13 cellular contexts compared by ENCODE assay signal in genomic region chr3:145903472-145904013, GRCh38.
"Had no signal": no experiment of that assay in that cellular context is flagged by ENCODE, and none has a peak within 500 bp of the region (broad histone marks: within the 10 kb centered on the region; RNA-seq: fewer than 3 reads in every experiment).

No MANE protein-coding gene starts in this region.

- ATAC-seq: activated naive CD4-positive, alpha-beta T cell treated with anti-CD3 and anti-CD28 coated beads, Interleukin-2, amount 50 U/mL, for 72 hours; effector memory CD8-positive, alpha-beta T cell; gastroesophageal sphincter; left lung had no signal

- H3K27ac ChIP-seq: gastroesophageal sphincter, left lung, prostate gland, stomach, thoracic aorta, uterus had no signal

- H3K4me3 ChIP-seq: gastroesophageal sphincter, left lung, prostate gland, stomach, thoracic aorta, uterus had no signal

- H3K4me1 ChIP-seq: left lung, prostate gland, stomach, uterus had no signal

- H3K27me3 ChIP-seq: gastroesophageal sphincter, left lung, stomach, uterus had no signal

- H3K9me3 ChIP-seq: gastroesophageal sphincter, left lung, prostate gland, stomach, thoracic aorta had no signal

- DNase-seq: activated T-cell treated with anti-CD3 and anti-CD28 coated beads, Interleukin-2, amount 50 U/mL, for 1 hour; amniotic stem cell; effector memory CD8-positive, alpha-beta T cell; islet precursor cell; stimulated activated CD4-positive, alpha-beta T cell treated with anti-CD3 and anti-CD28 coated beads, Interleukin-12 subunit alpha, Interleukin-12 subunit beta, amount 100 ng/mL, for 4 hours; stimulated activated CD4-positive, alpha-beta T cell treated with anti-CD3 and anti-CD28 coated beads, Interleukin-2, amount 100 ng/mL, for 48 hours; stomach; uterus had no signal

- H3K36me3 ChIP-seq: gastroesophageal sphincter, left lung, prostate gland, stomach, thoracic aorta, uterus had no signal
